14 cellular contexts compared by ENCODE assay signal in genomic region chr17:21033350-21033749, GRCh38. TPM values are rescaled to one million over a fixed set of nuclear protein-coding genes. Genes with fewer than 3 reads are reported as not detected.
DNase-seq lines count a peak whose midpoint lies in the region; ATAC-seq and TF ChIP-seq lines count a peak whose summit lies in the region.
"Had no signal": no experiment of that assay in that cellular context is flagged by ENCODE, and none has a peak within 500 bp of the region (broad histone marks: within the 10 kb centered on the region; RNA-seq: fewer than 3 reads in every experiment).

No MANE protein-coding gene starts in this region.

- intact Hi-C loops in psoas muscle (cut with DNase I), result no loop called here
- intact Hi-C loops in uterus (cut with DNase I; ENCODE audit: low total_unique reads), result no loop called here

- peaks cover 51% of the 10 kb centered on the region for H3K36me3 Mint-ChIP-seq in GM23338 (ENCODE audit: low read depth)
- peaks cover 42% of the 10 kb centered on the region for H3K36me3 Mint-ChIP-seq in endodermal cell (ENCODE audit: low read depth)

- TF ChIP-seq CTCF in GM23338 (conservative IDR thresholded peaks at IDR 0.05; ENCODE audit: low read depth in 2 of 2) (no peak), endodermal cell (conservative IDR thresholded peaks at IDR 0.05) (no peak), psoas muscle (IDR thresholded peaks at IDR 0.05) (no peak), uterus (IDR thresholded peaks at IDR 0.05) (no peak)

- H4K20me1 ChIP-seq in GM23338 (replicated peaks; ENCODE audit: insufficient read depth), result peaks cover 89% of the 10 kb centered on the region

- no peak for DNase-seq in GM23338 (ENCODE audit: low spot score)
- DNase-seq in RPMI7951 (ENCODE audit: low read depth), result peak; percentile 20
- no peak for DNase-seq in endodermal cell
- DNase-seq in psoas muscle, result no peak
- DNase-seq in cortex of kidney (lab: John Stamatoyannopoulos, UW), result no peak
- DNase-seq in uterus, result no peak
- DNase-seq: activated CD4-positive, alpha-beta T cell treated with anti-CD3 and anti-CD28 coated beads for 1 hour; body of pancreas; DMS153; occipital lobe; RPMI8226; transverse colon had no signal

- WGBS in endodermal cell (ENCODE audit: insufficient coverage in 1 of 2, insufficient read length in 1 of 2), 2 experiments, result 100% methylated on average over 1 to 2 of the region's 2 CpGs
- WGBS in psoas muscle, 3 donors, result 68 to 70% (median 69%) methylated on average over 2 of the region's 2 CpGs

- H3K27ac Mint-ChIP-seq in GM23338, result no peak overlapping the region
- peak overlapping the region; percentile 38 for H3K27ac Mint-ChIP-seq in endodermal cell

- peaks cover 98% of the 10 kb centered on the region for H3K79me2 ChIP-seq in GM23338 (replicated peaks; ENCODE audit: insufficient read depth)

- H3K4me3 ChIP-seq in GM23338, result no peak overlapping the region
- H3K4me3 ChIP-seq in endodermal cell (ENCODE audit: low read length), result no peak overlapping the region
- H3K4me3 ChIP-seq in psoas muscle, result peak overlapping the region; percentile 35
- H3K4me3 ChIP-seq in uterus, result no peak overlapping the region
- H3K4me3 ChIP-seq: body of pancreas had no signal

- H3K9me3 ChIP-seq in endodermal cell (ENCODE audit: control insufficient read depth, low read length) (no peaks in the 10 kb centered on the region), psoas muscle (no peaks in the 10 kb centered on the region), uterus (no peaks in the 10 kb centered on the region)
- H3K9me3 ChIP-seq: body of pancreas, transverse colon had no signal

- H2AFZ ChIP-seq in GM23338, result no peak overlapping the region

- H3K9me3 Mint-ChIP-seq in GM23338 (no peaks in the 10 kb centered on the region), endodermal cell (no peaks in the 10 kb centered on the region)

- H3K27ac ChIP-seq in GM23338 (ENCODE audit: low read depth), result peak overlapping the region; percentile 60; the same call in 1 of the 2 replicates
- no peak overlapping the region for H3K27ac ChIP-seq in endodermal cell (ENCODE audit: low read depth, low read length)
- H3K27ac ChIP-seq in psoas muscle, result peak overlapping the region; percentile 99
- H3K27ac ChIP-seq in uterus, result no peak overlapping the region

- no peak for TF ChIP-seq POLR2A in uterus (IDR thresholded peaks at IDR 0.05)

- H3K4me3 Mint-ChIP-seq in GM23338, result no peak overlapping the region; the same call in 2 of the 3 replicates
- H3K4me3 Mint-ChIP-seq in endodermal cell, result no peak overlapping the region

- H3F3A ChIP-seq in GM23338 (replicated peaks; ENCODE audit: low read depth), result peaks cover 10% of the 10 kb centered on the region

- no peaks in the 10 kb centered on the region for H3K9me2 ChIP-seq in GM23338 (ENCODE audit: insufficient read depth)

- H3K36me3 ChIP-seq in GM23338 (ENCODE audit: insufficient read depth), result peaks cover 14% of the 10 kb centered on the region
- peaks cover 77% of the 10 kb centered on the region for H3K36me3 ChIP-seq in endodermal cell (ENCODE audit: control insufficient read depth, insufficient read depth, low read length)
- H3K36me3 ChIP-seq in psoas muscle (ENCODE audit: insufficient read depth in 1 of 2, low read depth in 1 of 2), result peaks cover 0 to 7% of the 10 kb centered on the region in 2 donors
- no peaks in the 10 kb centered on the region for H3K36me3 ChIP-seq in uterus

- no peak overlapping the region for H3K4me2 ChIP-seq in GM23338

- H3K27me3 Mint-ChIP-seq in GM23338 (ENCODE audit: insufficient read depth, low read depth, poor library complexity) (peaks cover 3% of the 10 kb centered on the region), endodermal cell (ENCODE audit: insufficient read depth) (no peaks in the 10 kb centered on the region)

- no peak for ATAC-seq in GM23338
- no peak for ATAC-seq in psoas muscle
- ATAC-seq in HG03139 (IDR thresholded peaks at IDR 0.05; ENCODE audit: unreplicated experiment), result no peak
- ATAC-seq in GM18907 (IDR thresholded peaks at IDR 0.05; ENCODE audit: unreplicated experiment), result no peak
- ATAC-seq: body of pancreas had no signal

- H3K4me1 ChIP-seq in GM23338 (ENCODE audit: insufficient read depth), result peaks cover 78% of the 10 kb centered on the region
- H3K4me1 ChIP-seq in endodermal cell (ENCODE audit: control insufficient read depth, insufficient read depth, low read length), result peaks cover 17% of the 10 kb centered on the region
- peaks cover 93% of the 10 kb centered on the region for H3K4me1 ChIP-seq in psoas muscle
- peaks cover 13 to 15% of the 10 kb centered on the region in 2 donors for H3K4me1 ChIP-seq in uterus

- H3K4me1 Mint-ChIP-seq in GM23338 (peaks cover 74% of the 10 kb centered on the region), endodermal cell (peaks cover 69% of the 10 kb centered on the region)

- no peaks in the 10 kb centered on the region for H3K27me3 ChIP-seq in GM23338 (ENCODE audit: insufficient read depth)
- H3K27me3 ChIP-seq in endodermal cell (ENCODE audit: control insufficient read depth, insufficient read depth, low read length, poor library complexity, severe bottlenecking), result no peaks in the 10 kb centered on the region
- H3K27me3 ChIP-seq in psoas muscle (ENCODE audit: insufficient read depth in 3 of 3, low read length in 2 of 3), result no peaks in the 10 kb centered on the region
- H3K27me3 ChIP-seq in uterus, result no peaks in the 10 kb centered on the region
- H3K27me3 ChIP-seq: body of pancreas, transverse colon had no signal

- H3K9ac ChIP-seq in endodermal cell (ENCODE audit: extremely low read depth, low read length, poor library complexity, severe bottlenecking), result no peak overlapping the region

TF ChIP-seq in GM23338, 12 proteins besides CTCF, POLR2A, EP300 and RAD21:
- TF ChIP-seq POLR2AphosphoS5 (IDR thresholded peaks at IDR 0.05; ENCODE audit: low read depth) (0 out of 2 replicates have a peak, but pooled peaks have one; percentile 5), CREB1 (CRISPR knock-in tag; IDR thresholded peaks at IDR 0.05; ENCODE audit: low read depth) (no peak)

RNA-seq across cellular contexts. Expression of gene USP22, which starts 9.5 kb away (rescaled TPM):
- 285 and 296 TPM in 2 replicates for total RNA-seq in GM23338 (2014; rRNA removed; shearing (Covaris generic))
- polyA plus RNA-seq in GM23338 (2016; fragmentation: Nextera tagmentation; extraction: Ambion mirVana) (68.9 and 77.4 TPM in 2 replicates), psoas muscle (10 to 100 TPM; 46.4 to 80.5 (median 76.5) TPM)
- total RNA-seq in RPMI7951 (2014; rRNA removed; shearing (Covaris generic)), result 133 and 152 TPM in 2 replicates
- total RNA-seq in endodermal cell (100 to 1,000 TPM; 379 to 396 TPM), psoas muscle (100 to 1,000 TPM; 150 to 287 (median 183) TPM), uterus (100 to 1,000 TPM; 110 to 299 (median 189) TPM)
- 222 TPM for polyA plus RNA-seq in endodermal cell (2013, experiment 1 of 2)
- polyA plus RNA-seq in endodermal cell (2013, experiment 2 of 2), result 219 TPM

Comparison
In these comparisons a context has a peak if more than half of its experiments do, and no peak if none do; other contexts are left out.
1. H3K27ac ChIP-seq: peak in GM23338 (single experiment) and psoas muscle (single experiment); none in endodermal cell (single experiment) and uterus (0 of 2).